Comparison of ENCODE assay signal across 19 cellular contexts in the genomic region with DNA sequence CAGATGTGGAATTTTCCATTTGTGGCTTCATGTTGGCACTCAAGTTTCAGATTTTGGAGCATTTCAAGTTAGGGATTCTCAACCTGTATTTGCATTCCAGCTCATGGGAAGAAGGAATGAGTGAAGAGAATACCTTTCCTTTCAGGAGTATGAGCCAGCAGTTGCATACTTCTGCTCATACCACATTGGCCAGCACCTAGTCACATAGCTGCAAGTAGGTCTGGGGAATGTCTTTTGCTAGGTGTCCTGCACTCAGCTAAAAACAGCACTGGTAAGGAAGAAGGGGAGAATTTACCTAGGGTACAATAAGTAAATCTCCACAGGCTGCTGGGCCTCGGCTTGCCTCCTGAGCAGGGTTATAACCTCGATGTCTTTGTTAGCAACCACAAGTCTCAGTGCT.
"Had no signal": no experiment of that assay in that cellular context is flagged by ENCODE, and none has a peak within 500 bp of the region (broad histone marks: within the 10 kb centered on the region; RNA-seq: fewer than 3 reads in every experiment).

No MANE protein-coding gene starts in this region.

- DNase-seq: activated CD4-positive, CD25-positive, alpha-beta regulatory T cell treated with anti-CD3 and anti-CD28 coated beads, Interleukin-2, amount 50 U/mL, for 72 hours; activated naive CD8-positive, alpha-beta T cell treated with anti-CD3 and anti-CD28 coated beads for 36 hours; amygdala; cortex of kidney; effector CD4-positive, alpha-beta T cell; foreskin fibroblast; left colon; mammary epithelial cell; naive B cell; ovary; stimulated activated CD4-positive, alpha-beta T cell treated with anti-CD3 and anti-CD28 coated beads, Interleukin-2, amount 100 ng/mL, for 24 hours; T-helper 9 cell; thyroid gland; uterus had no signal

- H3K27ac Mint-ChIP-seq: activated naive CD8-positive, alpha-beta T cell treated with anti-CD3 and anti-CD28 coated beads for 36 hours; activated T-helper 1 cell treated with anti-CD3 and anti-CD28 coated beads, Interleukin-12 subunit alpha, Interleukin-12 subunit beta, Interleukin-2, Interleukin-4 antibody, amounts not matched to agents 30 ng/mL and 10 ng/mL and 1 ng/mL, durations not matched to agents 14 hours and 24 hours and 36 hours; brain; neural progenitor cell; stimulated activated memory B cell treated with anti-CD40 and anti-IgM and Interleukin-4, amounts not matched to agents 10 μg/mL and 1 μg/mL and 100 μg/mL, for 72 hours had no signal

- H3K4me3 ChIP-seq: neural progenitor cell, ovary, thyroid gland, uterus had no signal

- H3K27me3 Mint-ChIP-seq: activated naive CD8-positive, alpha-beta T cell treated with anti-CD3 and anti-CD28 coated beads for 36 hours; brain had no signal

- H3K27me3 ChIP-seq: neural progenitor cell, ovary, thyroid gland, uterus had no signal

- H3K4me3 Mint-ChIP-seq: activated naive CD8-positive, alpha-beta T cell treated with anti-CD3 and anti-CD28 coated beads for 36 hours; activated T-helper 1 cell treated with anti-CD3 and anti-CD28 coated beads, Interleukin-12 subunit alpha, Interleukin-12 subunit beta, Interleukin-2, Interleukin-4 antibody, amounts not matched to agents 30 ng/mL and 10 ng/mL and 1 ng/mL, durations not matched to agents 14 hours and 24 hours and 36 hours; brain; central memory CD8-positive, alpha-beta T cell; naive B cell; neural progenitor cell; stimulated activated memory B cell treated with anti-CD40 and anti-IgM and Interleukin-4, amounts not matched to agents 10 μg/mL and 1 μg/mL and 100 μg/mL, for 72 hours had no signal

- ATAC-seq: left colon; stimulated activated memory B cell treated with anti-CD40 and anti-IgM and Interleukin-4, amounts not matched to agents 10 μg/mL and 1 μg/mL and 100 μg/mL, for 72 hours had no signal

- H3K27ac ChIP-seq: neural progenitor cell, ovary, thyroid gland, uterus had no signal

- H3K9me3 Mint-ChIP-seq: activated naive CD8-positive, alpha-beta T cell treated with anti-CD3 and anti-CD28 coated beads for 36 hours; activated T-helper 1 cell treated with anti-CD3 and anti-CD28 coated beads, Interleukin-12 subunit alpha, Interleukin-12 subunit beta, Interleukin-2, Interleukin-4 antibody, amounts not matched to agents 30 ng/mL and 10 ng/mL and 1 ng/mL, durations not matched to agents 14 hours and 24 hours and 36 hours; brain; central memory CD8-positive, alpha-beta T cell; neural progenitor cell; stimulated activated memory B cell treated with anti-CD40 and anti-IgM and Interleukin-4, amounts not matched to agents 10 μg/mL and 1 μg/mL and 100 μg/mL, for 72 hours had no signal

- H3K9me3 ChIP-seq: ovary, thyroid gland, uterus had no signal

- H3K36me3 Mint-ChIP-seq: naive B cell, neural progenitor cell had no signal

- H3K4me1 Mint-ChIP-seq: activated naive CD8-positive, alpha-beta T cell treated with anti-CD3 and anti-CD28 coated beads for 36 hours; brain; central memory CD8-positive, alpha-beta T cell; naive B cell had no signal

- H3K36me3 ChIP-seq: neural progenitor cell, ovary, thyroid gland, uterus had no signal

- H3K4me1 ChIP-seq: thyroid gland, uterus had no signal

- H3K9ac ChIP-seq: neural progenitor cell had no signal
